Comparison of ENCODE assay signal across 1 cellular context in genomic region chr21:33212159-33212851, GRCh38.
TF ChIP-seq lines count a peak whose summit lies in the region.

No MANE protein-coding gene starts in this region.

TF ChIP-seq in K562, 482 proteins besides CTCF, POLR2A, EP300 and RAD21 (continued from another document and continues in another):
- TF ChIP-seq, protein P1, sequence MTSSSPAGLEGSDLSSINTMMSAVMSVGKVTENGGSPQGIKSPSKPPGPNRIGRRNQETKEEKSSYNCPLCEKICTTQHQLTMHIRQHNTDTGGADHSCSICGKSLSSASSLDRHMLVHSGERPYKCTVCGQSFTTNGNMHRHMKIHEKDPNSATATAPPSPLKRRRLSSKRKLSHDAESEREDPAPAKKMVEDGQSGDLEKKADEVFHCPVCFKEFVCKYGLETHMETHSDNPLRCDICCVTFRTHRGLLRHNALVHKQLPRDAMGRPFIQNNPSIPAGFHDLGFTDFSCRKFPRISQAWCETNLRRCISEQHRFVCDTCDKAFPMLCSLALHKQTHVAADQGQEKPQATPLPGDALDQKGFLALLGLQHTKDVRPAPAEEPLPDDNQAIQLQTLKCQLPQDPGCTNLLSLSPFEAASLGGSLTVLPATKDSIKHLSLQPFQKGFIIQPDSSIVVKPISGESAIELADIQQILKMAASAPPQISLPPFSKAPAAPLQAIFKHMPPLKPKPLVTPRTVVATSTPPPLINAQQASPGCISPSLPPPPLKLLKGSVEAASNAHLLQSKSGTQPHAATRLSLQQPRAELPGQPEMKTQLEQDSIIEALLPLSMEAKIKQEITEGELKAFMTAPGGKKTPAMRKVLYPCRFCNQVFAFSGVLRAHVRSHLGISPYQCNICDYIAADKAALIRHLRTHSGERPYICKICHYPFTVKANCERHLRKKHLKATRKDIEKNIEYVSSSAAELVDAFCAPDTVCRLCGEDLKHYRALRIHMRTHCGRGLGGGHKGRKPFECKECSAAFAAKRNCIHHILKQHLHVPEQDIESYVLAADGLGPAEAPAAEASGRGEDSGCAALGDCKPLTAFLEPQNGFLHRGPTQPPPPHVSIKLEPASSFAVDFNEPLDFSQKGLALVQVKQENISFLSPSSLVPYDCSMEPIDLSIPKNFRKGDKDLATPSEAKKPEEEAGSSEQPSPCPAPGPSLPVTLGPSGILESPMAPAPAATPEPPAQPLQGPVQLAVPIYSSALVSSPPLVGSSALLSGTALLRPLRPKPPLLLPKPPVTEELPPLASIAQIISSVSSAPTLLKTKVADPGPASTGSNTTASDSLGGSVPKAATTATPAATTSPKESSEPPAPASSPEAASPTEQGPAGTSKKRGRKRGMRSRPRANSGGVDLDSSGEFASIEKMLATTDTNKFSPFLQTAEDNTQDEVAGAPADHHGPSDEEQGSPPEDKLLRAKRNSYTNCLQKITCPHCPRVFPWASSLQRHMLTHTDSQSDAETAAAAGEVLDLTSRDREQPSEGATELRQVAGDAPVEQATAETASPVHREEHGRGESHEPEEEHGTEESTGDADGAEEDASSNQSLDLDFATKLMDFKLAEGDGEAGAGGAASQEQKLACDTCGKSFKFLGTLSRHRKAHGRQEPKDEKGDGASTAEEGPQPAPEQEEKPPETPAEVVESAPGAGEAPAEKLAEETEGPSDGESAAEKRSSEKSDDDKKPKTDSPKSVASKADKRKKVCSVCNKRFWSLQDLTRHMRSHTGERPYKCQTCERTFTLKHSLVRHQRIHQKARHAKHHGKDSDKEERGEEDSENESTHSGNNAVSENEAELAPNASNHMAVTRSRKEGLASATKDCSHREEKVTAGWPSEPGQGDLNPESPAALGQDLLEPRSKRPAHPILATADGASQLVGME (CRISPR knock-in tag; IDR thresholded peaks at IDR 0.05), result peak; percentile 75; the same call in 1 of the 2 replicates
- TF ChIP-seq ATF3 (IDR thresholded peaks at IDR 0.05) (no peak), ATF3 (CRISPR knock-in tag; conservative IDR thresholded peaks at IDR 0.05) (no peak), NKRF (IDR thresholded peaks at IDR 0.05; ENCODE audit: borderline replicate concordance) (no peak), KDM4B (IDR thresholded peaks at IDR 0.05; ENCODE audit: borderline replicate concordance in 2 of 2, low read depth in 1 of 2) (no peak), JUNB (CRISPR knock-in tag; conservative IDR thresholded peaks at IDR 0.05) (no peak), POLR2B (IDR thresholded peaks at IDR 0.05; ENCODE audit: low read depth, partially characterized antibody) (no peak), BDP1 (IDR thresholded peaks at IDR 0.05; ENCODE audit: insufficient read depth, insufficient read length) (no peak), MEIS2 (IDR thresholded peaks at IDR 0.05; ENCODE audit: partially characterized antibody) (peak; percentile 60), ID3 (CRISPR knock-in tag; IDR thresholded peaks at IDR 0.05) (no peak), ID3 (tag; IDR thresholded peaks at IDR 0.05) (0 out of 2 replicates have a peak, but pooled peaks have one; percentile 31), FOSL1 (tag; conservative IDR thresholded peaks at IDR 0.05) (peak; percentile 53), ETV6 (IDR thresholded peaks at IDR 0.05; ENCODE audit: borderline replicate concordance in 1 of 2, low read depth in 2 of 2, low read length in 1 of 2) (no peak), ETV6 (CRISPR knock-in tag; IDR thresholded peaks at IDR 0.05; ENCODE audit: borderline replicate concordance) (no peak), ZNF512 (tag; IDR thresholded peaks at IDR 0.05) (no peak), SP1 (CRISPR knock-in tag; IDR thresholded peaks at IDR 0.05) (no peak), SRSF1 (IDR thresholded peaks at IDR 0.05; ENCODE audit: low read depth, low read length) (no peak), ELF1 (tag; IDR thresholded peaks at IDR 0.05) (0 out of 2 replicates have a peak, but pooled peaks have one; percentile 21), ZNF165 (CRISPR knock-in tag; IDR thresholded peaks at IDR 0.05; ENCODE audit: borderline replicate concordance) (0 out of 2 replicates have a peak, but pooled peaks have one; percentile 62), CBFB (CRISPR knock-in tag; IDR thresholded peaks at IDR 0.05) (no peak), ZNF584 (CRISPR knock-in tag; IDR thresholded peaks at IDR 0.05; ENCODE audit: low read depth) (no peak), RBM15 (IDR thresholded peaks at IDR 0.05; ENCODE audit: insufficient read depth, low read length) (no peak), CSDE1 (IDR thresholded peaks at IDR 0.05) (no peak), TFE3 (CRISPR knock-in tag; IDR thresholded peaks at IDR 0.05) (no peak), ZNF592 (IDR thresholded peaks at IDR 0.05) (0 out of 2 replicates have a peak, but pooled peaks have one; percentile 6), HLTF (IDR thresholded peaks at IDR 0.05) (0 out of 2 replicates have a peak, but pooled peaks have one; percentile 42), HDAC1 (IDR thresholded peaks at IDR 0.05) (peak in 1 of 2 experiments; percentile 67; a peak in 1 of 4 replicates), CEBPZ (IDR thresholded peaks at IDR 0.05; ENCODE audit: borderline replicate concordance, low read depth, low read length) (no peak), BHLHE40 (IDR thresholded peaks at IDR 0.05; ENCODE audit: low read length) (no peak), ETV1 (tag; conservative IDR thresholded peaks at IDR 0.05; ENCODE audit: low read depth) (peak; percentile 61; the same call in 1 of the 2 replicates)
- TF ChIP-seq, protein P2, sequence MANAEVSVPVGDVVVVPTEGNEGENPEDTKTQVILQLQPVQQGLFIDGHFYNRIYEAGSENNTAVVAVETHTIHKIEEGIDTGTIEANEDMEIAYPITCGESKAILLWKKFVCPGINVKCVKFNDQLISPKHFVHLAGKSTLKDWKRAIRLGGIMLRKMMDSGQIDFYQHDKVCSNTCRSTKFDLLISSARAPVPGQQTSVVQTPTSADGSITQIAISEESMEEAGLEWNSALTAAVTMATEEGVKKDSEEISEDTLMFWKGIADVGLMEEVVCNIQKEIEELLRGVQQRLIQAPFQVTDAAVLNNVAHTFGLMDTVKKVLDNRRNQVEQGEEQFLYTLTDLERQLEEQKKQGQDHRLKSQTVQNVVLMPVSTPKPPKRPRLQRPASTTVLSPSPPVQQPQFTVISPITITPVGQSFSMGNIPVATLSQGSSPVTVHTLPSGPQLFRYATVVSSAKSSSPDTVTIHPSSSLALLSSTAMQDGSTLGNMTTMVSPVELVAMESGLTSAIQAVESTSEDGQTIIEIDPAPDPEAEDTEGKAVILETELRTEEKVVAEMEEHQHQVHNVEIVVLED (CRISPR knock-in tag; IDR thresholded peaks at IDR 0.05), result no peak
- TF ChIP-seq, protein P3, sequence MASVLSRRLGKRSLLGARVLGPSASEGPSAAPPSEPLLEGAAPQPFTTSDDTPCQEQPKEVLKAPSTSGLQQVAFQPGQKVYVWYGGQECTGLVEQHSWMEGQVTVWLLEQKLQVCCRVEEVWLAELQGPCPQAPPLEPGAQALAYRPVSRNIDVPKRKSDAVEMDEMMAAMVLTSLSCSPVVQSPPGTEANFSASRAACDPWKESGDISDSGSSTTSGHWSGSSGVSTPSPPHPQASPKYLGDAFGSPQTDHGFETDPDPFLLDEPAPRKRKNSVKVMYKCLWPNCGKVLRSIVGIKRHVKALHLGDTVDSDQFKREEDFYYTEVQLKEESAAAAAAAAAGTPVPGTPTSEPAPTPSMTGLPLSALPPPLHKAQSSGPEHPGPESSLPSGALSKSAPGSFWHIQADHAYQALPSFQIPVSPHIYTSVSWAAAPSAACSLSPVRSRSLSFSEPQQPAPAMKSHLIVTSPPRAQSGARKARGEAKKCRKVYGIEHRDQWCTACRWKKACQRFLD (CRISPR knock-in tag; IDR thresholded peaks at IDR 0.05), result no peak
